ENCODE assay signal across 3 cellular contexts in the genomic region with DNA sequence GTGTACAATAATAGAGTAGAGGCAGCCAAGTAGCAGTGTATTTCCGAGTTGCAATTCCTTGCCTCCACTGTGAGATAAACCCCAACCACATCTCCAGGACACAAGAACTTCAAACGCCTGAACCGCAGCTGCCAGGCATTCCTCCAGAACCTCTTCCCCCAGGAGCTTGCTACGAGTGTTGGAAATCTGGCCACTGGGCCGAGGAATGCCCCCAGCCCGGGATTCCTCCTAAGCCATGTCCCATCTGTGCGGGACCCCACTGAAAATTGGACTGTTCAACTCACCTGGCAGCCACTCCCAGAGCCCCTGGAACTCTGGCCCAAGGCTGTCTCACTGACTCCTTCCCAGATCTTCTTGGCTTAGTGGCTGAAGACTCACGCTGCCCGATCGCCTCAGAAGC. TPM values are rescaled to one million over a fixed set of nuclear protein-coding genes. Genes with fewer than 3 reads are reported as not detected.
"Had no signal": no experiment of that assay in that cellular context is flagged by ENCODE, and none has a peak within 500 bp of the region (broad histone marks: within the 10 kb centered on the region; RNA-seq: fewer than 3 reads in every experiment).

No MANE protein-coding gene starts in this region.

RNA-seq across cellular contexts. Expression of gene PRRT1B, which starts 3.9 kb away (rescaled TPM):
- total RNA-seq: LHCN-M2, M059J, MCF 10A had no signal
